In the genomic region with DNA sequence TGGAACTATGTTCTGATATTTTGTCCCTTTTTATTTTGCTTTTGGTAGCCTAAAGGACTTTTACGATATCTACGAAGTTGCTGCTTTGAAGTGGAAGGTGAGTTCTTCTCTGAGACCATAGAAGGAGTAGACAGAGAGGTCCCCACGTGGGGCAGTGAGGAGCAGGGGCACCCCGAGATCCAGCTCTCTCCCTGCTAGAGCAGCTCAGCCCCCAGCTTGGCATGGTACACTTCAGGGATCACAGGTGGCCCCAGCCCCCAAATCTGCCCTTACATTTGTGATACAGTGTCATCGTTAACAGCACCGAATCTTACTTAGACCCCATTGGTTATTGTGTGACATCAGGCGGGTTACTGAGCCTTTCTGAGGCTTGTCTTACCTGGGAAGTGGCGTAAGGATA, we compare ENCODE assay signal across 21 cellular contexts. TPM values are rescaled to one million over a fixed set of nuclear protein-coding genes. Genes with fewer than 3 reads are reported as not detected.
A peak's percentile ranks its signal among the peaks of the same experiment; 100 is the strongest.
DNase-seq lines count a peak whose midpoint lies in the region; ATAC-seq, FAIRE-seq and TF ChIP-seq lines count a peak whose summit lies in the region.
"Had no signal": no experiment of that assay in that cellular context is flagged by ENCODE, and none has a peak within 500 bp of the region (broad histone marks: within the 10 kb centered on the region; RNA-seq: fewer than 3 reads in every experiment).

No MANE protein-coding gene starts in this region.

- H3K4me3 Mint-ChIP-seq in nephron progenitor cell: no peak overlapping the region
- H3K4me3 Mint-ChIP-seq: IgD-negative memory B cell had no signal

- no peak overlapping the region for H3K4me3 ChIP-seq in left lung
- H3K4me3 ChIP-seq: BLaER1 treated with 17β-estradiol and CSF1 and Interleukin-3, amounts not matched to agents 10 nM and 100 nM; Peyer's patch had no signal

- TF ChIP-seq CTCF in left lung (IDR thresholded peaks at IDR 0.05): no peak
- TF ChIP-seq CTCF in nephron progenitor cell (IDR thresholded peaks at IDR 0.05): no peak

- DNase-seq in activated naive CD4-positive, alpha-beta T cell treated with anti-CD3 and anti-CD28 coated beads, Interleukin-2, amount 50 U/mL, for 72 hours (ENCODE audit: low spot score in 2 of 2): no peak
- no peak for DNase-seq in activated naive CD4-positive, alpha-beta T cell treated with anti-CD3 and anti-CD28 coated beads, Interleukin-2, amount 50 U/mL, for 16 hours
- DNase-seq in left lung: peak; percentile 12 to 17
- DNase-seq in posterior vena cava (ENCODE audit: low spot score): peak; percentile 58
- no peak for DNase-seq in nephron progenitor cell
- no peak for DNase-seq in RCC 7860 (ENCODE audit: low spot score)
- no peak for DNase-seq in NCI-H226
- DNase-seq: ACHN, DMS53, NCI-H1694 treated with DMSO at 0.1 percent for 48 hours, NCI-H2081 treated with DMSO at 0.1 percent for 48 hours, NCI-H2171 treated with DMSO at 0.1 percent for 48 hours, NCI-H446, NCI-H526 had no signal

- no peaks in the 10 kb centered on the region for H3K9me3 ChIP-seq in left lung
- H3K9me3 ChIP-seq: BLaER1 treated with 17β-estradiol and CSF1 and Interleukin-3, amounts not matched to agents 10 nM and 100 nM; Peyer's patch had no signal

- H3K27ac ChIP-seq in left lung: no peak overlapping the region
- H3K27ac ChIP-seq: 22Rv1; BLaER1 treated with 17β-estradiol and CSF1 and Interleukin-3, amounts not matched to agents 10 nM and 100 nM; Peyer's patch had no signal

- no peak for ATAC-seq in activated naive CD4-positive, alpha-beta T cell treated with anti-CD3 and anti-CD28 coated beads, Interleukin-2, amount 50 U/mL, for 72 hours
- ATAC-seq in left lung: no peak
- no peak for ATAC-seq in GM18517 (IDR thresholded peaks at IDR 0.05; ENCODE audit: unreplicated experiment)

- FAIRE-seq in RCC 7860 (lab: Jason Lieb, UNC): no peak
- FAIRE-seq: D721Med, H54 had no signal

- no peaks in the 10 kb centered on the region for H3K9me3 Mint-ChIP-seq in activated naive CD4-positive, alpha-beta T cell treated with anti-CD3 and anti-CD28 coated beads, Interleukin-2, amount 50 U/mL, for 72 hours
- no peaks in the 10 kb centered on the region for H3K9me3 Mint-ChIP-seq in nephron progenitor cell
- H3K9me3 Mint-ChIP-seq: IgD-negative memory B cell had no signal

- H3K27ac Mint-ChIP-seq in activated naive CD4-positive, alpha-beta T cell treated with anti-CD3 and anti-CD28 coated beads, Interleukin-2, amount 50 U/mL, for 72 hours: peak overlapping the region; percentile 65 to 67
- H3K27ac Mint-ChIP-seq in nephron progenitor cell: no peak overlapping the region

- peaks cover 28% of the 10 kb centered on the region for H3K4me1 Mint-ChIP-seq in nephron progenitor cell
- H3K4me1 Mint-ChIP-seq: IgD-negative memory B cell had no signal

- no peaks in the 10 kb centered on the region for H3K27me3 ChIP-seq in left lung
- H3K27me3 ChIP-seq: BLaER1 treated with 17β-estradiol and CSF1 and Interleukin-3, amounts not matched to agents 10 nM and 100 nM; Peyer's patch had no signal

- H3K27me3 Mint-ChIP-seq in nephron progenitor cell (ENCODE audit: low read depth, poor library complexity): peaks cover 9% of the 10 kb centered on the region
- H3K27me3 Mint-ChIP-seq: IgD-negative memory B cell had no signal

- no peaks in the 10 kb centered on the region for H3K36me3 Mint-ChIP-seq in activated naive CD4-positive, alpha-beta T cell treated with anti-CD3 and anti-CD28 coated beads, Interleukin-2, amount 50 U/mL, for 72 hours
- peaks cover 16% of the 10 kb centered on the region for H3K36me3 Mint-ChIP-seq in nephron progenitor cell (ENCODE audit: low read depth)

- intact Hi-C loops in left lung (cut with DNase I): no loop called here
- intact Hi-C loops in posterior vena cava (cut with DNase I): no loop called here

- peaks cover 0 to 75% of the 10 kb centered on the region in 2 donors for H3K36me3 ChIP-seq in left lung

- H3K4me1 ChIP-seq in left lung: peaks cover 0 to under 1% of the 10 kb centered on the region in 2 donors
- H3K4me1 ChIP-seq: Peyer's patch had no signal

RNA-seq across cellular contexts. Expression of a gene that starts 56.8 kb away (rescaled TPM):
- total RNA-seq in activated naive CD4-positive, alpha-beta T cell treated with anti-CD3 and anti-CD28 coated beads, Interleukin-2, amount 50 U/mL, for 72 hours: 10 to 100 TPM; 24.2 to 28.5 TPM
- total RNA-seq in left lung (10 to 100 TPM; 34.9 to 40.1 TPM), posterior vena cava (10 to 100 TPM; 21.6 to 29.8 TPM)

RNA-seq across cellular contexts. Expression of a gene that starts 56.9 kb away (rescaled TPM):
- total RNA-seq in activated naive CD4-positive, alpha-beta T cell treated with anti-CD3 and anti-CD28 coated beads, Interleukin-2, amount 50 U/mL, for 72 hours: 100 to 1,000 TPM in 1 of 2 donors, 10 to 100 TPM in 1; 54.7 to 111 TPM
- total RNA-seq in left lung (10 to 100 TPM; 39.6 to 54.1 TPM), posterior vena cava (10 to 100 TPM; 28.8 to 50.8 TPM)

Comparison
In these comparisons a context has a peak if more than half of its experiments do, and no peak if none do; other contexts are left out.
1. DNase-seq: peak in left lung (2 of 2) and posterior vena cava (single experiment); none in activated naive CD4-positive, alpha-beta T cell treated with anti-CD3 and anti-CD28 coated beads, Interleukin-2, amount 50 U/mL, for 72 hours (0 of 2), activated naive CD4-positive, alpha-beta T cell treated with anti-CD3 and anti-CD28 coated beads, Interleukin-2, amount 50 U/mL, for 16 hours (single experiment), nephron progenitor cell (single experiment), RCC 7860 (single experiment) and NCI-H226 (single experiment).